In the genomic region with DNA sequence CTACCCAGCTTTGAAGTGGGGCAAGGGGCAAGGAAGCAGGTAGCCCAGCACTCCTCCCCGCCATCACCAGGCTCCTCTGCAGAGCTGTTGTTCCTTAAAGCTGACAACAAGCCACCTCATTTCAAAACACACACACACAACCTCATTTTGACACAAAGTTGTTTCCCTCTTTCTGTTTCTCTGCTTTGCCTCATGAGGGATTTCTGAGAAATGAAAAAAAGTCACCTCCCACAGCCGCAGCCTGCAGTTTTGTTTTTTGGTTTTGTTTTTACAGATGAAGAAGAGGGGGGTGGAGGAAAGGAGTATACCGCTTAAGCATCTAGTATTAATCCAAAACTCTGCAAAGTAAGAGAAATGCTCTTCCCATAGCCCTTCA, we compare ENCODE assay signal across 8 cellular contexts. TPM values are rescaled to one million over a fixed set of nuclear protein-coding genes. Genes with fewer than 3 reads are reported as not detected.
DNase-seq lines count a peak whose midpoint lies in the region; ATAC-seq and TF ChIP-seq lines count a peak whose summit lies in the region.

No MANE protein-coding gene starts in this region.

- peaks cover 92% of the 10 kb centered on the region for H3K4me1 Mint-ChIP-seq in CD14-positive monocyte
- peaks cover 94 to 97% (median 95%) of the 10 kb centered on the region in 3 donors for H3K4me1 Mint-ChIP-seq in T-cell
- H3K4me1 Mint-ChIP-seq in mesothelial cell of epicardium: peaks cover 64% of the 10 kb centered on the region

- H3K4me3 ChIP-seq in HEK293 (ENCODE audit: low read depth, low read length) (no peak overlapping the region), cardiac fibroblast (replicated peaks in 1 of 2; ENCODE audit: low read depth in 2 of 2, low read length in 2 of 2) (peak overlapping the region; percentile 22 to 27), thyroid gland (replicated peaks in 1 of 3) (peak overlapping the region in 1 of 3 donors; percentile 28)

- CTCF ChIA-PET in HEK293 (lab: Yijun Ruan, JAX) (interaction anchor here (0.6 to 14.0 kb wide), 4 partner anchors 8 to 119 kb away, joined by 4 to 135 read pairs (median 8); a partner anchor contains a TSS), T-cell (lab: Charles Lee) (interaction anchor here in 1 of 2 donors (0.6 to 3.0 kb wide), 5 partner anchors 9 to 575 kb away, joined by 3 to 13 read pairs (median 5); a partner anchor contains a TSS)

- H3K27ac ChIP-seq in HEK293 (ENCODE audit: extremely low read depth, low read depth, low read length) (peak overlapping the region; percentile 38; the same call in 1 of the 2 replicates), thyroid gland (peak overlapping the region; percentile 99 to 100 (median 99))

- H3K4me1 ChIP-seq in HEK293 (ENCODE audit: control insufficient read depth, insufficient read depth, low read length) (peaks cover 34% of the 10 kb centered on the region), thyroid gland (peaks cover 90 to 96% of the 10 kb centered on the region in 2 donors)

- peaks cover 0 to under 1% of the 10 kb centered on the region in 2 experiments; a peak in 2 of 3 replicates for H3K36me3 ChIP-seq in HEK293 (ENCODE audit: control insufficient read depth in 2 of 2, insufficient read depth in 1 of 2, low read length in 2 of 2)
- peaks cover 0 to 4% of the 10 kb centered on the region in 2 donors for H3K36me3 ChIP-seq in thyroid gland

- H3K9me3 Mint-ChIP-seq in CD14-positive monocyte (peaks cover 0 to 2% (median 0%) of the 10 kb centered on the region in 7 donors), T-cell (no peaks in the 10 kb centered on the region), mesothelial cell of epicardium (no peaks in the 10 kb centered on the region)

- peak in 1 of 2 donors; percentile 68 for TF ChIP-seq POLR2A in thyroid gland (IDR thresholded peaks at IDR 0.05)

- ATAC-seq in T-cell (replicated peaks in 1 of 4) (peak; percentile 32 to 55 (median 47)), GM21526 (IDR thresholded peaks at IDR 0.05; ENCODE audit: low FRiP score, unreplicated experiment) (no peak)

- intact Hi-C loops in CD14-positive monocyte (cut with micrococcal nuclease): no loop called here
- intact Hi-C loops in thyroid gland (cut with DNase I): no loop called here

- no peaks in the 10 kb centered on the region for H3K27me3 ChIP-seq in thyroid gland

- no peak for TF ChIP-seq CTCF in CD14-positive monocyte (IDR thresholded peaks at IDR 0.05)
- TF ChIP-seq CTCF in HEK293 (tag by site-specific recombination; IDR thresholded peaks at IDR 0.05): no peak
- TF ChIP-seq CTCF in cardiac fibroblast (IDR thresholded peaks at IDR 0.05; ENCODE audit: low read depth, low read length): no peak
- TF ChIP-seq CTCF in mesothelial cell of epicardium (IDR thresholded peaks at IDR 0.05; ENCODE audit: unreplicated experiment): no peak
- TF ChIP-seq CTCF in thyroid gland (IDR thresholded peaks at IDR 0.05): no peak

- H3K36me3 Mint-ChIP-seq in CD14-positive monocyte: peaks cover 45 to 68% of the 10 kb centered on the region in 2 donors
- H3K36me3 Mint-ChIP-seq in T-cell: peaks cover 13% of the 10 kb centered on the region
- peaks cover 4% of the 10 kb centered on the region for H3K36me3 Mint-ChIP-seq in mesothelial cell of epicardium

- WGBS in thyroid gland, 2 donors: 10 to 15% methylated on average over 3 of the region's 3 CpGs

- H3K27ac Mint-ChIP-seq in CD14-positive monocyte: peak overlapping the region; percentile 91 to 93 (median 92)
- H3K27ac Mint-ChIP-seq in T-cell: peak overlapping the region; percentile 98 to 99
- peak overlapping the region; percentile 100 for H3K27ac Mint-ChIP-seq in mesothelial cell of epicardium

- H3K9me3 ChIP-seq in HEK293 (ENCODE audit: control insufficient read depth, insufficient read depth, low read depth, low read length) (no peaks in the 10 kb centered on the region), thyroid gland (no peaks in the 10 kb centered on the region)

- peak overlapping the region; percentile 67 to 82 for H3K4me3 Mint-ChIP-seq in CD14-positive monocyte
- peak overlapping the region; percentile 82 to 95 (median 85) for H3K4me3 Mint-ChIP-seq in T-cell
- H3K4me3 Mint-ChIP-seq in mesothelial cell of epicardium: peak overlapping the region; percentile 52

- POLR2A ChIA-PET in HEK293 (lab: Yijun Ruan, JAX) (interaction anchor here (0.9 to 13.5 kb wide), 8 partner anchors 5 to 62 kb away, joined by 3 to 272 read pairs (median 8); a partner anchor contains a TSS), T-cell (lab: Charles Lee) (interaction anchor here (0.6 to 2.3 kb wide), 9 partner anchors 9 to 409 kb away, joined by 3 to 26 read pairs (median 4); a partner anchor contains a TSS)

- DNase-seq in CD14-positive monocyte (ENCODE audit: low spot score): no peak
- peak in 31 of 34 experiments; percentile 18 to 81 (median 54) for DNase-seq in T-cell
- peak in 1 of 2 donors; percentile 69 for DNase-seq in cardiac fibroblast (ENCODE audit: low read depth in 2 of 2)
- no peak for DNase-seq in mesothelial cell of epicardium (ENCODE audit: low spot score in 2 of 2, unreplicated experiment in 2 of 2)
- DNase-seq in thyroid gland: peak in 1 of 2 donors; percentile 44
- no peak for DNase-seq in NCI-H774 (lab: John Stamatoyannopoulos, UW)

- H3K27me3 Mint-ChIP-seq in CD14-positive monocyte (ENCODE audit: low read depth in 3 of 3) (peaks cover 0 to 5% (median 0%) of the 10 kb centered on the region in 3 donors), T-cell (no peaks in the 10 kb centered on the region), mesothelial cell of epicardium (ENCODE audit: low read depth) (no peaks in the 10 kb centered on the region)

TF ChIP-seq in HEK293, 187 proteins besides CTCF, POLR2A, EP300 and RAD21:
- TF ChIP-seq, protein P1, sequence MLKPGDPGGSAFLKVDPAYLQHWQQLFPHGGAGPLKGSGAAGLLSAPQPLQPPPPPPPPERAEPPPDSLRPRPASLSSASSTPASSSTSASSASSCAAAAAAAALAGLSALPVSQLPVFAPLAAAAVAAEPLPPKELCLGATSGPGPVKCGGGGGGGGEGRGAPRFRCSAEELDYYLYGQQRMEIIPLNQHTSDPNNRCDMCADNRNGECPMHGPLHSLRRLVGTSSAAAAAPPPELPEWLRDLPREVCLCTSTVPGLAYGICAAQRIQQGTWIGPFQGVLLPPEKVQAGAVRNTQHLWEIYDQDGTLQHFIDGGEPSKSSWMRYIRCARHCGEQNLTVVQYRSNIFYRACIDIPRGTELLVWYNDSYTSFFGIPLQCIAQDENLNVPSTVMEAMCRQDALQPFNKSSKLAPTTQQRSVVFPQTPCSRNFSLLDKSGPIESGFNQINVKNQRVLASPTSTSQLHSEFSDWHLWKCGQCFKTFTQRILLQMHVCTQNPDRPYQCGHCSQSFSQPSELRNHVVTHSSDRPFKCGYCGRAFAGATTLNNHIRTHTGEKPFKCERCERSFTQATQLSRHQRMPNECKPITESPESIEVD (tag by site-specific recombination; IDR thresholded peaks at IDR 0.05): 0 out of 2 replicates have a peak, but pooled peaks have one; percentile 12
- no peak for TF ChIP-seq REPIN1 (tag by site-specific recombination; IDR thresholded peaks at IDR 0.05; ENCODE audit: low read depth)

RNA-seq across cellular contexts. Expression of a gene that starts 12.1 kb away (rescaled TPM):
- polyA plus RNA-seq in CD14-positive monocyte: 100 to 1,000 TPM; 287 to 301 TPM
- total RNA-seq in T-cell (100 to 1,000 TPM; 478 to 731 (median 517) TPM), mesothelial cell of epicardium (257 to 268 TPM (median 262 TPM) in 3 replicates), thyroid gland (100 to 1,000 TPM; 164 to 313 (median 203) TPM)

RNA-seq across cellular contexts. Expression of a gene that starts 18.1 kb away (rescaled TPM):
- polyA plus RNA-seq in CD14-positive monocyte: 1 to 10 TPM; 2.5 to 2.8 TPM
- total RNA-seq in T-cell (under 1 TPM; 0.26 to 0.66 (median 0.49) TPM), mesothelial cell of epicardium (16.1 to 18.0 TPM (median 16.6 TPM) in 3 replicates), thyroid gland (10 to 100 TPM in 1 of 4 donors, 1 to 10 TPM in 3; 2.1 to 15.7 (median 6.9) TPM)

RNA-seq across cellular contexts. Expression of a gene that starts 51.8 kb away (rescaled TPM):
- not detected for polyA plus RNA-seq in CD14-positive monocyte
- total RNA-seq in T-cell (under 1 TPM in 3 of 5 donors, not detected in 2; 0.49 to 0.85 (median 0.73) TPM), mesothelial cell of epicardium (1.2 to 1.9 TPM (median 1.7 TPM) in 3 replicates), thyroid gland (not detected)

RNA-seq across cellular contexts. Expression of a gene that starts 59.4 kb away (rescaled TPM):
- polyA plus RNA-seq in CD14-positive monocyte: not detected
- total RNA-seq in T-cell (1 to 10 TPM in 3 of 5 donors, under 1 TPM in 2; 0.25 to 2.9 (median 1.2) TPM), mesothelial cell of epicardium (4.9 to 5.0 TPM (median 4.9 TPM) in 3 replicates), thyroid gland (10 to 100 TPM in 1 of 4 donors, 1 to 10 TPM in 3; 4.2 to 11.3 (median 7.0) TPM)

Comparison
In these comparisons a context has a peak if more than half of its experiments do, and no peak if none do; other contexts are left out.
1. DNase-seq: peak in T-cell (31 of 34); none in CD14-positive monocyte (single experiment), mesothelial cell of epicardium (0 of 2) and NCI-H774 (single experiment).
2. Peak in every context shown above with its lines, with median percentiles within 50 percentile points of each other: H3K27ac Mint-ChIP-seq and H3K4me3 Mint-ChIP-seq.